ENCODE assay signal across 1 cellular context in the genomic region with DNA sequence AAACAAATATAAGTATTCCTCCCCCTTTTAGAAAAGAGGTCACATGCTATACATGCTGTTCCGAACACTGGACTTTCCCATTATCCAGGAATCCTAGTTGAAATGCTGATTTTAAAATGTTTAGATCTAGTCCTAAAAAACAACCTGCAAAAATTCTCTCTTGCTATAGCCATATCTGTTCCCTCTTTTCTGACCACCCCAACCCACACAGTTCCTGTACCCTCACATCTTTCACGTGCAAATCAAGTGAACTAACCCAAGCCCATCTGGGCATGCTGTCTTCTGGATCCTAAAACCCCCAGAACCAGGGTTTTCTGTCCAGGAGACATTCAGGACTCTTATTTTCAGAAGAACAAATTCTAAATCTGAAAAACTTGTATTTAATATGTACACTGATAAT.
TF ChIP-seq lines count a peak whose summit lies in the region.

No MANE protein-coding gene starts in this region.

TF ChIP-seq in GM23338, 12 proteins besides CTCF, POLR2A, EP300 and RAD21 (continued from another document):
- TF ChIP-seq, protein P1, sequence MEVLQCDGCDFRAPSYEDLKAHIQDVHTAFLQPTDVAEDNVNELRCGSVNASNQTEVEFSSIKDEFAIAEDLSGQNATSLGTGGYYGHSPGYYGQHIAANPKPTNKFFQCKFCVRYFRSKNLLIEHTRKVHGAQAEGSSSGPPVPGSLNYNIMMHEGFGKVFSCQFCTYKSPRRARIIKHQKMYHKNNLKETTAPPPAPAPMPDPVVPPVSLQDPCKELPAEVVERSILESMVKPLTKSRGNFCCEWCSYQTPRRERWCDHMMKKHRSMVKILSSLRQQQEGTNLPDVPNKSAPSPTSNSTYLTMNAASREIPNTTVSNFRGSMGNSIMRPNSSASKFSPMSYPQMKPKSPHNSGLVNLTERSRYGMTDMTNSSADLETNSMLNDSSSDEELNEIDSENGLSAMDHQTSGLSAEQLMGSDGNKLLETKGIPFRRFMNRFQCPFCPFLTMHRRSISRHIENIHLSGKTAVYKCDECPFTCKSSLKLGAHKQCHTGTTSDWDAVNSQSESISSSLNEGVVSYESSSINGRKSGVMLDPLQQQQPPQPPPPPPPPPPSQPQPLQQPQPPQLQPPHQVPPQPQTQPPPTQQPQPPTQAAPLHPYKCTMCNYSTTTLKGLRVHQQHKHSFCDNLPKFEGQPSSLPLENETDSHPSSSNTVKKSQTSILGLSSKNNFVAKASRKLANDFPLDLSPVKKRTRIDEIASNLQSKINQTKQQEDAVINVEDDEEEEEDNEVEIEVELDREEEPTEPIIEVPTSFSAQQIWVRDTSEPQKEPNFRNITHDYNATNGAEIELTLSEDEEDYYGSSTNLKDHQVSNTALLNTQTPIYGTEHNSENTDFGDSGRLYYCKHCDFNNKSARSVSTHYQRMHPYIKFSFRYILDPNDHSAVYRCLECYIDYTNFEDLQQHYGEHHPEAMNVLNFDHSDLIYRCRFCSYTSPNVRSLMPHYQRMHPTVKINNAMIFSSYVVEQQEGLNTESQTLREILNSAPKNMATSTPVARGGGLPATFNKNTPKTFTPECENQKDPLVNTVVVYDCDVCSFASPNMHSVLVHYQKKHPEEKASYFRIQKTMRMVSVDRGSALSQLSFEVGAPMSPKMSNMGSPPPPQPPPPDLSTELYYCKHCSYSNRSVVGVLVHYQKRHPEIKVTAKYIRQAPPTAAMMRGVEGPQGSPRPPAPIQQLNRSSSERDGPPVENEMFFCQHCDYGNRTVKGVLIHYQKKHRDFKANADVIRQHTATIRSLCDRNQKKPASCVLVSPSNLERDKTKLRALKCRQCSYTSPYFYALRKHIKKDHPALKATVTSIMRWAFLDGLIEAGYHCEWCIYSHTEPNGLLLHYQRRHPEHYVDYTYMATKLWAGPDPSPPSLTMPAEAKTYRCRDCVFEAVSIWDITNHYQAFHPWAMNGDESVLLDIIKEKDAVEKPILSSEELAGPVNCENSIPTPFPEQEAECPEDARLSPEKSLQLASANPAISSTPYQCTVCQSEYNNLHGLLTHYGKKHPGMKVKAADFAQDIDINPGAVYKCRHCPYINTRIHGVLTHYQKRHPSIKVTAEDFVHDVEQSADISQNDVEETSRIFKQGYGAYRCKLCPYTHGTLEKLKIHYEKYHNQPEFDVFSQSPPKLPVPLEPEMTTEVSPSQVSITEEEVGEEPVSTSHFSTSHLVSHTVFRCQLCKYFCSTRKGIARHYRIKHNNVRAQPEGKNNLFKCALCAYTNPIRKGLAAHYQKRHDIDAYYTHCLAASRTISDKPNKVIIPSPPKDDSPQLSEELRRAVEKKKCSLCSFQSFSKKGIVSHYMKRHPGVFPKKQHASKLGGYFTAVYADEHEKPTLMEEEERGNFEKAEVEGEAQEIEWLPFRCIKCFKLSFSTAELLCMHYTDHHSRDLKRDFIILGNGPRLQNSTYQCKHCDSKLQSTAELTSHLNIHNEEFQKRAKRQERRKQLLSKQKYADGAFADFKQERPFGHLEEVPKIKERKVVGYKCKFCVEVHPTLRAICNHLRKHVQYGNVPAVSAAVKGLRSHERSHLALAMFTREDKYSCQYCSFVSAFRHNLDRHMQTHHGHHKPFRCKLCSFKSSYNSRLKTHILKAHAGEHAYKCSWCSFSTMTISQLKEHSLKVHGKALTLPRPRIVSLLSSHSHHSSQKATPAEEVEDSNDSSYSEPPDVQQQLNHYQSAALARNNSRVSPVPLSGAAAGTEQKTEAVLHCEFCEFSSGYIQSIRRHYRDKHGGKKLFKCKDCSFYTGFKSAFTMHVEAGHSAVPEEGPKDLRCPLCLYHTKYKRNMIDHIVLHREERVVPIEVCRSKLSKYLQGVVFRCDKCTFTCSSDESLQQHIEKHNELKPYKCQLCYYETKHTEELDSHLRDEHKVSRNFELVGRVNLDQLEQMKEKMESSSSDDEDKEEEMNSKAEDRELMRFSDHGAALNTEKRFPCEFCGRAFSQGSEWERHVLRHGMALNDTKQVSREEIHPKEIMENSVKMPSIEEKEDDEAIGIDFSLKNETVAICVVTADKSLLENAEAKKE (CRISPR knock-in tag; IDR thresholded peaks at IDR 0.05) = no peak
- TF ChIP-seq, protein P2, sequence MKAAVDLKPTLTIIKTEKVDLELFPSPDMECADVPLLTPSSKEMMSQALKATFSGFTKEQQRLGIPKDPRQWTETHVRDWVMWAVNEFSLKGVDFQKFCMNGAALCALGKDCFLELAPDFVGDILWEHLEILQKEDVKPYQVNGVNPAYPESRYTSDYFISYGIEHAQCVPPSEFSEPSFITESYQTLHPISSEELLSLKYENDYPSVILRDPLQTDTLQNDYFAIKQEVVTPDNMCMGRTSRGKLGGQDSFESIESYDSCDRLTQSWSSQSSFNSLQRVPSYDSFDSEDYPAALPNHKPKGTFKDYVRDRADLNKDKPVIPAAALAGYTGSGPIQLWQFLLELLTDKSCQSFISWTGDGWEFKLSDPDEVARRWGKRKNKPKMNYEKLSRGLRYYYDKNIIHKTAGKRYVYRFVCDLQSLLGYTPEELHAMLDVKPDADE (IDR thresholded peaks at IDR 0.05) = no peak
- TF ChIP-seq NANOG (IDR thresholded peaks at IDR 0.05; ENCODE audit: borderline replicate concordance) (no peak), POLR2AphosphoS5 (IDR thresholded peaks at IDR 0.05; ENCODE audit: low read depth) (no peak)
